In the genomic region with DNA sequence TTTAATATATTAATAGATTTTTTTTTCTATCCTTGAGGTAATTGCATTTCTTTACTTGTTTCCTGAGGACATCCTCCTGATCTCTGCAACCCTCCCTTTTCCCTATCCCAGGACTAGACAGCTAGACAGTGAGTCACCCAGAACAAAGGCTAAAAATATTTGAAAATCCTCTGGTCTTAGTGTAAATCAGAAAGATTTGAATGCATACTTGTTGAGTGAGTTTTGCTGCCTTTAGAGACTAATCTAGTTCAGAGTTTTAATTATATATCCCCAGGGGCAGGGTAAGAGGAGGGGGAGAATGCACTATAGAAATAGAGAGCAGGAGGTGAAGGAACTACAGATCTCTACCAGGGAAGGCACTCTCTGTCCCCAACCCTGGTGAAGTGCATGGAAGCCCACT, we compare ENCODE assay signal across 16 cellular contexts.
DNase-seq lines count a peak whose midpoint lies in the region; TF ChIP-seq lines count a peak whose summit lies in the region.
"Had no signal": no experiment of that assay in that cellular context is flagged by ENCODE, and none has a peak within 500 bp of the region (broad histone marks: within the 10 kb centered on the region; RNA-seq: fewer than 3 reads in every experiment).

No MANE protein-coding gene starts in this region.

- TF ChIP-seq CTCF in brain microvascular endothelial cell (IDR thresholded peaks at IDR 0.05; ENCODE audit: low read depth, low read length, missing control alignments) (no peak), hepatocyte (IDR thresholded peaks at IDR 0.05; ENCODE audit: poor library complexity) (no peak)

- H3K9me3 Mint-ChIP-seq in activated naive CD4-positive, alpha-beta T cell treated with anti-CD3 and anti-CD28 coated beads for 36 hours, result no peaks in the 10 kb centered on the region

- no peak overlapping the region for H2AFZ ChIP-seq in hepatocyte

- peak; percentile 82 for DNase-seq in A172 (ENCODE audit: low spot score)
- peak; percentile 72 for DNase-seq in HS-5 (ENCODE audit: low read depth)
- DNase-seq in brain microvascular endothelial cell, result peak; percentile 82
- DNase-seq in hepatocyte (ENCODE audit: low spot score), result peak; percentile 37
- no peak for DNase-seq in GOT3 (lab: John Stamatoyannopoulos, UW)
- no peak for DNase-seq in activated naive CD4-positive, alpha-beta T cell treated with anti-CD3 and anti-CD28 coated beads for 36 hours
- DNase-seq in central memory CD4-positive, alpha-beta T cell, result no peak
- DNase-seq in hypothalamus (lab: John Stamatoyannopoulos, UW), result no peak
- DNase-seq: 8988T; activated CD4-positive, alpha-beta T cell treated with anti-CD3 and anti-CD28 coated beads for 48 hours; esophagus squamous epithelium; Karpas-422; kidney; naive thymus-derived CD8-positive, alpha-beta T cell had no signal

- CTCF ChIA-PET in activated naive CD4-positive, alpha-beta T cell treated with anti-CD3 and anti-CD28 coated beads for 36 hours (lab: Charles Lee), result interaction anchor here (0.7 kb wide), 1 partner anchor 674 kb away, joined by 3 read pairs; no protein-coding TSS in a partner anchor

- H3K36me3 ChIP-seq in brain microvascular endothelial cell (replicated peaks) (no peaks in the 10 kb centered on the region), hepatocyte (replicated peaks; ENCODE audit: insufficient read depth, low read depth) (no peaks in the 10 kb centered on the region)
- H3K36me3 ChIP-seq: esophagus squamous epithelium had no signal

- H3K27ac ChIP-seq in brain microvascular endothelial cell, result peak overlapping the region; percentile 49
- no peak overlapping the region for H3K27ac ChIP-seq in hepatocyte
- H3K27ac ChIP-seq: esophagus squamous epithelium had no signal

- H3K4me3 ChIP-seq in brain microvascular endothelial cell (ENCODE audit: low read depth, low read length), result no peak overlapping the region
- H3K4me3 ChIP-seq in hepatocyte, result no peak overlapping the region
- H3K4me3 ChIP-seq: esophagus squamous epithelium had no signal

- no peak overlapping the region for H3K4me2 ChIP-seq in hepatocyte

- no peaks in the 10 kb centered on the region for H3K4me1 Mint-ChIP-seq in activated naive CD4-positive, alpha-beta T cell treated with anti-CD3 and anti-CD28 coated beads for 36 hours (ENCODE audit: low read depth)
- H3K4me1 Mint-ChIP-seq: central memory CD8-positive, alpha-beta T cell; naive thymus-derived CD8-positive, alpha-beta T cell had no signal

- no peaks in the 10 kb centered on the region for H3K36me3 Mint-ChIP-seq in activated naive CD4-positive, alpha-beta T cell treated with anti-CD3 and anti-CD28 coated beads for 36 hours (ENCODE audit: low read depth)
- H3K36me3 Mint-ChIP-seq: type B pancreatic cell had no signal

- in situ Hi-C loops in brain microvascular endothelial cell (cut with HindIII; ENCODE audit: low pct_ligation_motif_present, low sequenced_read_pairs), result no loop called here

- H3K4me1 ChIP-seq in hepatocyte (ENCODE audit: insufficient read depth), result peaks cover 3% of the 10 kb centered on the region
- H3K4me1 ChIP-seq: esophagus squamous epithelium had no signal

- H3K9me3 ChIP-seq in hepatocyte (ENCODE audit: low read depth), result no peaks in the 10 kb centered on the region
- H3K9me3 ChIP-seq: esophagus squamous epithelium had no signal

- no peaks in the 10 kb centered on the region for H4K20me1 ChIP-seq in hepatocyte (ENCODE audit: insufficient read depth, poor library complexity, severe bottlenecking)

- intact Hi-C loops in activated naive CD4-positive, alpha-beta T cell treated with anti-CD3 and anti-CD28 coated beads for 36 hours (cut with micrococcal nuclease), result no loop called here

- no peaks in the 10 kb centered on the region for H3K27me3 ChIP-seq in brain microvascular endothelial cell (replicated peaks)
- no peaks in the 10 kb centered on the region for H3K27me3 ChIP-seq in hepatocyte

- no peaks in the 10 kb centered on the region for H3K27me3 Mint-ChIP-seq in activated naive CD4-positive, alpha-beta T cell treated with anti-CD3 and anti-CD28 coated beads for 36 hours (ENCODE audit: low read depth)
- H3K27me3 Mint-ChIP-seq: central memory CD8-positive, alpha-beta T cell; type B pancreatic cell had no signal

- H3K4me3 Mint-ChIP-seq in activated naive CD4-positive, alpha-beta T cell treated with anti-CD3 and anti-CD28 coated beads for 36 hours, result no peak overlapping the region
- H3K4me3 Mint-ChIP-seq: central memory CD8-positive, alpha-beta T cell; naive thymus-derived CD8-positive, alpha-beta T cell; type B pancreatic cell had no signal

- no peaks in the 10 kb centered on the region for H3K9me2 ChIP-seq in hepatocyte (replicated peaks; ENCODE audit: insufficient read depth)

- H3K27ac Mint-ChIP-seq in activated naive CD4-positive, alpha-beta T cell treated with anti-CD3 and anti-CD28 coated beads for 36 hours, result no peak overlapping the region
- H3K27ac Mint-ChIP-seq: naive thymus-derived CD8-positive, alpha-beta T cell; type B pancreatic cell had no signal

- no peaks in the 10 kb centered on the region for H3K79me2 ChIP-seq in hepatocyte

Comparison
In these comparisons a context has a peak if more than half of its experiments do, and no peak if none do; other contexts are left out.
1. DNase-seq: peak in A172 (single experiment), HS-5 (single experiment), brain microvascular endothelial cell (single experiment) and hepatocyte (single experiment); none in GOT3 (single experiment), activated naive CD4-positive, alpha-beta T cell treated with anti-CD3 and anti-CD28 coated beads for 36 hours (single experiment), central memory CD4-positive, alpha-beta T cell (single experiment) and hypothalamus (0 of 51).